Comparison of ENCODE assay signal across 1 cellular context in the genomic region with DNA sequence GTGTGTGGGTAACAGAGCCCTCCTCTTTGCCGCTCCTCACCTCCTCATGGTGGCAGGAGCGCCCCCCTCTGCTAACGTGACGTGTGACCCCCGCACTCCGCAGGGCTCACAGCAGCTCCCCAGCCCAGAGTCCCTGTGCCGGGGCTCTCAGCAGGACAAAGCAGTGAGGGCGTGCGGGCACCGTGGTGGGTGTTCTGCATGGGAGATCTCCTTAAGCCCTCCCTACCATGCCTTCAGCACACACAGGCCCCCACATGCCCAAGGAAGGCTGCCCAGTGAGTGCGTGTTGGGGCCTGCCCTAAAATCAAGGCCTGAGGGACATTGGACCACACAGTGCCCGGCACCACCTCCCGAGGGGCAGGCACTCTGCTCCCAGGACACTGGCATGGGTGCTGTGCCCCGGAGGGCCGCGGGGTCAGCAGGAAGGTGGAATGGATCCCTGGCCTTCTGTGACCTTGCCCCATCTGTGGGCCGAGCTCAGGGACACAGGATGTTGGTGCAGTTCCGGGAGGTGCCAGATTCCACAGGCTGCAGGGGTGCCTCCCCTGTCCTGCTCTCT.
TF ChIP-seq lines count a peak whose summit lies in the region.

No MANE protein-coding gene starts in this region.

TF ChIP-seq in GM23338, 12 proteins besides CTCF, POLR2A, EP300 and RAD21 (continued from another document):
- TF ChIP-seq CREB1 (CRISPR knock-in tag; IDR thresholded peaks at IDR 0.05; ENCODE audit: low read depth): no peak
TF ChIP-seq in GM23338: peak in this region for 0.
